Comparison of ENCODE assay signal across 14 cellular contexts in the genomic region with DNA sequence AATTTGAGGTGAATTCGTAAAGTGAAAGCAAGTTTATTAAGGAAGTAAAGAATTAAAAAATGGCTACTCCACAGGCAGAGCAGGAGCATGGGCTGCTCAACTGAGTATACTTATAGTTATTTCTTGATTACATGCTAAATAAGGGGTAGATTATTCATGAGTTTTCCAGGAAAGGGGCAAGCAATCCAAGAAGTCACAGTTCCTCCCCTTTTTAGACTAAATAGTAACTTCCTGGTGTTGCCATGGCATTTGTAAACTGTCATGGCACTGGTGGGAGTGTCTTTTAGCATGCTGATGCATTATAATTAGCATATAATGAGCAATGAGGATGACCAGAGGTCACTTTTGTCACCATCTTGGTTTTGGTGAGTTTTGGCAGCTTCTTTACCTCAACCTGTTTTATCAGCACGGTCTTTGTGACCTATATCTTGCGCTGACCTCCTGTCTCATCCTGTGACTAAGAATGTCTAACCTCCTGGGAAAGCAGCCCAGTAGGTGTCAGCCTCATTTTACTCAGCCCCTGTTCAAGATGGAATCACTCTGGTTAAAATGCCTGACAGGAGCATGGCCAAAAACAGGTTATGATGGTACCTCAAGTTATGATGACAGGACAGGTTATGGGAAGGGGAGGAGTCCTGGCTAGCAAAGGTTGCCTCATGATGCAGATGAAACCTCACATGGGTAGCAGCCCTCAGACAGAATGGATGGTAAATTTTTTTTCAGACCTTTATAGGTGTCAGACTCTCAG. TPM values are rescaled to one million over a fixed set of nuclear protein-coding genes. Genes with fewer than 3 reads are reported as not detected.
DNase-seq lines count a peak whose midpoint lies in the region; ATAC-seq and TF ChIP-seq lines count a peak whose summit lies in the region.
"Had no signal": no experiment of that assay in that cellular context is flagged by ENCODE, and none has a peak within 500 bp of the region (broad histone marks: within the 10 kb centered on the region; RNA-seq: fewer than 3 reads in every experiment).

No MANE protein-coding gene starts in this region.

- POLR2A ChIA-PET in SK-N-SH (lab: Yijun Ruan, JAX) = no interaction called here

- no peaks in the 10 kb centered on the region for H3K9me3 ChIP-seq in SK-N-SH

- no peak overlapping the region for H2AFZ ChIP-seq in SK-N-SH (ENCODE audit: low read depth)

- no peak overlapping the region for H4K8ac ChIP-seq in mesendoderm (ENCODE audit: low read depth, low read length)

- no peaks in the 10 kb centered on the region for H3K9me2 ChIP-seq in SK-N-SH

- DNase-seq in A172 (ENCODE audit: low spot score) (peak; percentile 48), Daoy (ENCODE audit: low read depth) (peak; percentile 36), mesendoderm (peak; percentile 65), NCI-H510A (lab: John Stamatoyannopoulos, UW) (no peak), SK-N-SH (no peak), NCI-H82 treated with DMSO at 0.1 percent for 48 hours (lab: John Stamatoyannopoulos, UW; ENCODE audit: unreplicated experiment) (no peak)
- peak; percentile 35 to 50 for DNase-seq in activated T-cell treated with anti-CD3 and anti-CD28 coated beads, Interleukin-2, amount 50 U/mL, for 72 hours
- DNase-seq: central memory CD4-positive, alpha-beta T cell; erythroblast; GDM1; NCI-H524; stimulated activated naive B cell treated with anti-CD40 and anti-IgM and Interleukin-4, amounts not matched to agents 10 μg/mL and 1 μg/mL and 100 μg/mL, for 72 hours had no signal

- H3K4me1 ChIP-seq in mesendoderm (ENCODE audit: control insufficient read depth, low read depth, low read length) (peaks cover 28% of the 10 kb centered on the region), SK-N-SH (ENCODE audit: control insufficient read depth in 1 of 2, insufficient read depth in 2 of 2, low read depth in 1 of 2, low read length in 1 of 2) (peaks cover 0 to 2% of the 10 kb centered on the region in 2 experiments; a peak in 3 of 4 replicates)

- TF ChIP-seq RAD21 in SK-N-SH (IDR thresholded peaks at IDR 0.05; ENCODE audit: low read length) = no peak

- no peak overlapping the region for H3K4ac ChIP-seq in mesendoderm (ENCODE audit: low read depth, low read length)

- peak overlapping the region; percentile 91 for H3K27ac Mint-ChIP-seq in activated T-cell treated with anti-CD3 and anti-CD28 coated beads, Interleukin-2, amount 50 U/mL, for 72 hours
- H3K27ac Mint-ChIP-seq: stimulated activated naive B cell treated with anti-CD40 and anti-IgM and Interleukin-4, amounts not matched to agents 10 μg/mL and 1 μg/mL and 100 μg/mL, for 72 hours had no signal

- peak; percentile 89 to 93 for ATAC-seq in activated T-cell treated with anti-CD3 and anti-CD28 coated beads, Interleukin-2, amount 50 U/mL, for 72 hours (replicated peaks in 1 of 2)
- no peak for ATAC-seq in GM18907 (IDR thresholded peaks at IDR 0.05; ENCODE audit: unreplicated experiment)
- ATAC-seq: HCT116; stimulated activated naive B cell treated with anti-CD40 and anti-IgM and Interleukin-4, amounts not matched to agents 10 μg/mL and 1 μg/mL and 100 μg/mL, for 72 hours had no signal

- H3K27me3 Mint-ChIP-seq in activated T-cell treated with anti-CD3 and anti-CD28 coated beads, Interleukin-2, amount 50 U/mL, for 72 hours (ENCODE audit: low read depth) = no peaks in the 10 kb centered on the region
- H3K27me3 Mint-ChIP-seq: stimulated activated naive B cell treated with anti-CD40 and anti-IgM and Interleukin-4, amounts not matched to agents 10 μg/mL and 1 μg/mL and 100 μg/mL, for 72 hours had no signal

- no peak for TF ChIP-seq CTCF in SK-N-SH (IDR thresholded peaks at IDR 0.05)

- no peak overlapping the region for H3K18ac ChIP-seq in mesendoderm (ENCODE audit: low read length)

- H3K79me1 ChIP-seq in mesendoderm (ENCODE audit: low read length) = peaks cover 22% of the 10 kb centered on the region

- H2BK5ac ChIP-seq in mesendoderm (ENCODE audit: low read length) = no peak overlapping the region

- H3K36me3 Mint-ChIP-seq in activated T-cell treated with anti-CD3 and anti-CD28 coated beads, Interleukin-2, amount 50 U/mL, for 72 hours (ENCODE audit: insufficient read depth in 2 of 2) = peaks cover 1% of the 10 kb centered on the region in 2 donors
- H3K36me3 Mint-ChIP-seq: stimulated activated naive B cell treated with anti-CD40 and anti-IgM and Interleukin-4, amounts not matched to agents 10 μg/mL and 1 μg/mL and 100 μg/mL, for 72 hours had no signal

- no peak for TF ChIP-seq EP300 in SK-N-SH (IDR thresholded peaks at IDR 0.05; ENCODE audit: borderline replicate concordance in 1 of 2, low read depth in 1 of 2, low read length in 1 of 2)

- no peak overlapping the region for H4K5ac ChIP-seq in mesendoderm (ENCODE audit: low read length)

- no peak overlapping the region for H3K4me2 ChIP-seq in mesendoderm (ENCODE audit: low read length)
- no peak overlapping the region for H3K4me2 ChIP-seq in SK-N-SH

- H3K4me3 Mint-ChIP-seq in activated T-cell treated with anti-CD3 and anti-CD28 coated beads, Interleukin-2, amount 50 U/mL, for 72 hours = peak overlapping the region; percentile 52 to 84
- H3K4me3 Mint-ChIP-seq: stimulated activated naive B cell treated with anti-CD40 and anti-IgM and Interleukin-4, amounts not matched to agents 10 μg/mL and 1 μg/mL and 100 μg/mL, for 72 hours had no signal

- no peak overlapping the region for H3K56ac ChIP-seq in mesendoderm (ENCODE audit: low read length)

- H4K20me1 ChIP-seq in SK-N-SH (ENCODE audit: insufficient read depth) = no peaks in the 10 kb centered on the region

- no peak overlapping the region for H2AK5ac ChIP-seq in mesendoderm (ENCODE audit: low read length)

- no peak overlapping the region for H2BK15ac ChIP-seq in mesendoderm (replicated peaks; ENCODE audit: low read depth)

- no peak overlapping the region for H3K9ac ChIP-seq in mesendoderm (ENCODE audit: low read length)
- H3K9ac ChIP-seq in SK-N-SH = no peak overlapping the region

- no peak overlapping the region for H3K4me3 ChIP-seq in mesendoderm (ENCODE audit: low read length)
- H3K4me3 ChIP-seq in SK-N-SH (ENCODE audit: low read depth in 2 of 2, low read length in 1 of 2) = no peak overlapping the region

- H3K27ac ChIP-seq in mesendoderm (ENCODE audit: low read depth, low read length) (peak overlapping the region; percentile 8), SK-N-SH (ENCODE audit: low read depth in 2 of 2, low read length in 1 of 2) (no peak overlapping the region)

- WGBS in mesendoderm (ENCODE audit: extremely low coverage, insufficient coverage, low lambda C conversion rate) = no CpG with 5 or more reads among the region's 3 CpGs
- WGBS in SK-N-SH (ENCODE audit: low lambda C conversion rate) = 55% methylated on average over 3 of the region's 3 CpGs

- no peak overlapping the region for H3K23ac ChIP-seq in mesendoderm (ENCODE audit: low read length)

- peaks cover 40% of the 10 kb centered on the region for H3K4me1 Mint-ChIP-seq in activated T-cell treated with anti-CD3 and anti-CD28 coated beads, Interleukin-2, amount 50 U/mL, for 72 hours (ENCODE audit: low read depth)
- H3K4me1 Mint-ChIP-seq: stimulated activated naive B cell treated with anti-CD40 and anti-IgM and Interleukin-4, amounts not matched to agents 10 μg/mL and 1 μg/mL and 100 μg/mL, for 72 hours had no signal

- peaks cover 2 to 3% of the 10 kb centered on the region in 2 donors for H3K9me3 Mint-ChIP-seq in activated T-cell treated with anti-CD3 and anti-CD28 coated beads, Interleukin-2, amount 50 U/mL, for 72 hours
- H3K9me3 Mint-ChIP-seq: stimulated activated naive B cell treated with anti-CD40 and anti-IgM and Interleukin-4, amounts not matched to agents 10 μg/mL and 1 μg/mL and 100 μg/mL, for 72 hours had no signal

- H2BK120ac ChIP-seq in mesendoderm (ENCODE audit: low read depth, low read length) = no peak overlapping the region

- H3K36me3 ChIP-seq in mesendoderm (ENCODE audit: control insufficient read depth, insufficient read depth, low read length) (no peaks in the 10 kb centered on the region), SK-N-SH (replicated peaks in 1 of 2; ENCODE audit: control insufficient read depth in 1 of 2, insufficient read depth in 2 of 2, low read length in 1 of 2) (no peaks in the 10 kb centered on the region)

- H3K27me3 ChIP-seq in mesendoderm (ENCODE audit: insufficient read depth, low read length, poor library complexity) (no peaks in the 10 kb centered on the region), SK-N-SH (ENCODE audit: insufficient read depth) (no peaks in the 10 kb centered on the region)

- peaks cover 43% of the 10 kb centered on the region for H3K79me2 ChIP-seq in mesendoderm (ENCODE audit: control insufficient read depth, insufficient read depth, low read length)
- H3K79me2 ChIP-seq in SK-N-SH (ENCODE audit: insufficient read depth) = no peaks in the 10 kb centered on the region

- CTCF ChIA-PET in SK-N-SH (lab: Yijun Ruan, JAX) = interaction anchor here (0.8 to 1.5 kb wide), 2 partner anchors 11 to 17 kb away, joined by 3 to 4 read pairs; no protein-coding TSS in a partner anchor

- H3F3A ChIP-seq in SK-N-SH (replicated peaks; ENCODE audit: insufficient read depth) = no peaks in the 10 kb centered on the region

TF ChIP-seq in SK-N-SH, 30 proteins besides CTCF, POLR2A, EP300 and RAD21 (continues in another document):
- no peak for TF ChIP-seq NFIC (IDR thresholded peaks at IDR 0.05; ENCODE audit: borderline replicate concordance)
- TF ChIP-seq RCOR1 (IDR thresholded peaks at IDR 0.05; ENCODE audit: low read length) = no peak
- TF ChIP-seq, protein P1, sequence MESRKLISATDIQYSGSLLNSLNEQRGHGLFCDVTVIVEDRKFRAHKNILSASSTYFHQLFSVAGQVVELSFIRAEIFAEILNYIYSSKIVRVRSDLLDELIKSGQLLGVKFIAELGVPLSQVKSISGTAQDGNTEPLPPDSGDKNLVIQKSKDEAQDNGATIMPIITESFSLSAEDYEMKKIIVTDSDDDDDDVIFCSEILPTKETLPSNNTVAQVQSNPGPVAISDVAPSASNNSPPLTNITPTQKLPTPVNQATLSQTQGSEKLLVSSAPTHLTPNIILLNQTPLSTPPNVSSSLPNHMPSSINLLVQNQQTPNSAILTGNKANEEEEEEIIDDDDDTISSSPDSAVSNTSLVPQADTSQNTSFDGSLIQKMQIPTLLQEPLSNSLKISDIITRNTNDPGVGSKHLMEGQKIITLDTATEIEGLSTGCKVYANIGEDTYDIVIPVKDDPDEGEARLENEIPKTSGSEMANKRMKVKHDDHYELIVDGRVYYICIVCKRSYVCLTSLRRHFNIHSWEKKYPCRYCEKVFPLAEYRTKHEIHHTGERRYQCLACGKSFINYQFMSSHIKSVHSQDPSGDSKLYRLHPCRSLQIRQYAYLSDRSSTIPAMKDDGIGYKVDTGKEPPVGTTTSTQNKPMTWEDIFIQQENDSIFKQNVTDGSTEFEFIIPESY (IDR thresholded peaks at IDR 0.05; ENCODE audit: borderline replicate concordance, low read depth) = no peak

RNA-seq across cellular contexts. Expression of a gene that starts 49.8 kb away (rescaled TPM):
- 0.77 and 1.2 TPM in 2 replicates for total RNA-seq in A172 (2014; rRNA removed; shearing (Covaris generic))
- 33.7 and 37.4 TPM in 2 replicates for total RNA-seq in Daoy (2014; rRNA removed; shearing (Covaris generic))
- total RNA-seq in activated T-cell treated with anti-CD3 and anti-CD28 coated beads, Interleukin-2, amount 50 U/mL, for 72 hours = 1 to 10 TPM; 3.3 to 5.9 TPM
- 31.7 TPM for polyA plus RNA-seq in mesendoderm (2013, experiment 1 of 2)
- polyA plus RNA-seq in mesendoderm (2013, experiment 2 of 2) = 33.6 TPM
- polyA plus RNA-seq in SK-N-SH (2012; rRNA removed) = 0.48 and 0.55 TPM in 2 replicates
- polyA plus RNA-seq in SK-N-SH (2012; cell fraction: cytosol; rRNA removed) = 0.57 and 0.69 TPM in 2 replicates
- polyA plus RNA-seq in SK-N-SH (2012; cell fraction: nucleus; rRNA removed) = 1.0 and 1.3 TPM in 2 replicates

Comparison
In these comparisons a context has a peak if more than half of its experiments do, and no peak if none do; other contexts are left out.
1. DNase-seq: peak in A172 (single experiment), Daoy (single experiment), activated T-cell treated with anti-CD3 and anti-CD28 coated beads, Interleukin-2, amount 50 U/mL, for 72 hours (2 of 2) and mesendoderm (single experiment); none in NCI-H510A (single experiment), SK-N-SH (single experiment) and NCI-H82 treated with DMSO at 0.1 percent for 48 hours (single experiment).